30 cellular contexts compared by ENCODE assay signal in genomic region chr1:241351841-241352240, GRCh38.
"Had no signal": no experiment of that assay in that cellular context is flagged by ENCODE, and none has a peak within 500 bp of the region (broad histone marks: within the 10 kb centered on the region; RNA-seq: fewer than 3 reads in every experiment).

No MANE protein-coding gene starts in this region.

- DNase-seq: Karpas-422, Kasumi-1, MG63, MM.1S, MV-4-11, NCI-H1048, NCI-H1092, NCI-H1105, NCI-H1105 treated with DMSO at 0.1 percent for 48 hours, NCI-H1417, NCI-H1417 treated with DMSO at 0.1 percent for 48 hours, NCI-H1436, NCI-H1436 treated with DMSO at 0.1 percent for 48 hours, NCI-H146, NCI-H1694, NCI-H1694 treated with DMSO at 0.1 percent for 48 hours, NCI-H187, NCI-H187 treated with DMSO at 0.1 percent for 48 hours, NCI-H1930, NCI-H2081, NCI-H2081 treated with DMSO at 0.1 percent for 48 hours, NCI-H2107, NCI-H2171, NCI-H2171 treated with DMSO at 0.1 percent for 48 hours, NCI-H2227 treated with DMSO at 0.1 percent for 48 hours, NCI-H226, NCI-H446, NCI-H446 treated with DMSO at 0.1 percent for 48 hours, NCI-H510A, NCI-H510A treated with DMSO at 0.1 percent for 48 hours had no signal
